Comparison of ENCODE assay signal across 8 cellular contexts in the genomic region with DNA sequence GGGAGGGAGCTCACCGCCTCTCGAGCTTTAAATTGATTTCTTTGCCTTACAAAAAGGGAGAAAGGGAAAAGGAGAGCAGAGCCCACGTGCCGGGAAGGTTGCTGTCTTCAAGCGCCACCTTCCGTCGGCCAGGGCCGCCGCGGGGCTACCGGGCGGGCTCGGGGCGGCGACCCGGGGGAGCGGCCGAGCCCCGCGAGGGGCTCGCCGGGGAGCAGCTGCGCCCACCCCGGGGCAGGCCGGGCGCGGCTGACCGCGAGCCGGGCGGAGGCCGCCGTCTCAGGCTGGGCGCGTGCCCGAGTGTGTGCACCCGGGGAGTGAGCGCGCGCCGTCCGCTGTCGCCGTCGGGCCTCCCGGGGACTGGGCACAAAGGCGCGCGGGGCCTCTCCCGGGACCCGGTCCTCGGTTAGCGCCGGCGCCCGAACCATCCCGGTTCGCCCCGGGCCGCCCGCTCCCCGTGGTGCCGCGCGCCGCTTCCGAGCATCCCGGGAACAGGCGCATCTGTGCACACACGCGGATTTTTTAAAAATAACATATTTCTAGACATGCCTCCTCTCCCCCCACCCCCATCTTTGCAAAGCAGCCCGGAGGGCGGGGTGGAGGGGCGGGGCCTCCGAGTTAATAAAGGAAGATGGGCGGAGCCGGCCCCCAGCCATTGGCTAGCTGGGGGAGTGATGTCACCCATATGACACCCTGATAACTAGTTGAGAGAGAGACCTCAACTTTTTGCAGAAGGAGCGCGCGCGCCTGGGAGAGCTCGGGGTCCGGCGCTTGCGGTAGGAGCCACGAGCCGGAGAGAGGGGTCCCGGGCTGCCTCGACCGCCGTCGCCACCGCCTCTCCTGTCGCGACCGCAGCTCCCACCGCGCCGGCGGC. TPM values are rescaled to one million over a fixed set of nuclear protein-coding genes. Genes with fewer than 3 reads are reported as not detected.
A peak's percentile ranks its signal among the peaks of the same experiment; 100 is the strongest.
DNase-seq lines count a peak whose midpoint lies in the region; ATAC-seq and TF ChIP-seq lines count a peak whose summit lies in the region.

SOX11 (plus strand) TSS at position 726 of the 871 bp plus-strand sequence. CDS start 338 bp downstream, outside the sequence.

- no peak for TF ChIP-seq POLR2A in suprapubic skin (IDR thresholded peaks at IDR 0.05)

- CTCF ChIA-PET in AG04449 (lab: Yijun Ruan, JAX) = interaction anchor here (1.2 to 4.8 kb wide), 3 partner anchors 14 to 1964 kb away, joined by 3 to 37 read pairs (median 4); no protein-coding TSS in a partner anchor

- TF ChIP-seq CTCF in AG04449 (IDR thresholded peaks at IDR 0.05; ENCODE audit: insufficient read depth, low read length, missing control alignments) (peak; percentile 53), suprapubic skin (IDR thresholded peaks at IDR 0.05) (no peak)

- no peak within 1 kb of the TSS for H3K27ac ChIP-seq in suprapubic skin

- peaks cover 45% of the 10 kb centered on the region for H3K4me1 ChIP-seq in suprapubic skin

- DNase-seq in AG04449 (ENCODE audit: low read depth, low spot score) = peak; percentile 59
- DNase-seq in NCI-H1105 (lab: John Stamatoyannopoulos, UW) = peak; percentile 71
- DNase-seq in amniotic stem cell (lab: John Stamatoyannopoulos, UW) = peak; percentile 98
- no peak for DNase-seq in suprapubic skin (ENCODE audit: low spot score in 2 of 2)
- DNase-seq in NOMO-1 treated with DMSO at 0.1 percent for 48 hours (lab: John Stamatoyannopoulos, UW; ENCODE audit: unreplicated experiment) = no peak

- H3K36me3 ChIP-seq in suprapubic skin = no peaks in the 10 kb centered on the region

- H3K27me3 ChIP-seq in suprapubic skin = peaks cover 75% of the 10 kb centered on the region

- ATAC-seq in GM18520 (IDR thresholded peaks at IDR 0.05; ENCODE audit: unreplicated experiment) = no peak
- ATAC-seq in HG02885 (IDR thresholded peaks at IDR 0.05; ENCODE audit: poor library complexity, unreplicated experiment) = no peak

- no peak for TF ChIP-seq EP300 in suprapubic skin (IDR thresholded peaks at IDR 0.05)

- peak within 1 kb of the TSS; percentile 80 for H3K4me3 ChIP-seq in AG04449 (ENCODE audit: low read depth, low read length)
- peak within 1 kb of the TSS; percentile 94 for H3K4me3 ChIP-seq in iPS-18c (ENCODE audit: insufficient read depth, low read depth, low read length)
- H3K4me3 ChIP-seq in suprapubic skin = peak within 1 kb of the TSS; percentile 30

- WGBS in suprapubic skin = under 1% methylated on average over 17 of the region's 100 CpGs

- peaks cover 1% of the 10 kb centered on the region for H3K9me3 ChIP-seq in iPS-18c (ENCODE audit: control insufficient read depth, insufficient read depth, low read length)
- no peaks in the 10 kb centered on the region for H3K9me3 ChIP-seq in suprapubic skin

- POLR2A ChIA-PET in AG04449 (lab: Yijun Ruan, JAX) = interaction anchor here (0.6 to 3.0 kb wide), 5 partner anchors 10 to 290 kb away, joined by 3 to 20 read pairs (median 4); no protein-coding TSS in a partner anchor

RNA-seq across cellular contexts. Expression of gene SOX11, which starts in this region (rescaled TPM):
- under 1 TPM in 1 of 4 donors, not detected in 3; 0.05 TPM for total RNA-seq in suprapubic skin

Comparison
In these comparisons a context has a peak if more than half of its experiments do, and no peak if none do; other contexts are left out.
1. DNase-seq: peak in AG04449 (single experiment), NCI-H1105 (single experiment) and amniotic stem cell (single experiment); none in suprapubic skin (0 of 2) and NOMO-1 treated with DMSO at 0.1 percent for 48 hours (single experiment).
2. H3K4me3 ChIP-seq: peak in every context shown above with its lines; median percentile 94 in iPS-18c; 80 in AG04449; 30 in suprapubic skin.